ENCODE assay signal across 1 cellular context in the genomic region with DNA sequence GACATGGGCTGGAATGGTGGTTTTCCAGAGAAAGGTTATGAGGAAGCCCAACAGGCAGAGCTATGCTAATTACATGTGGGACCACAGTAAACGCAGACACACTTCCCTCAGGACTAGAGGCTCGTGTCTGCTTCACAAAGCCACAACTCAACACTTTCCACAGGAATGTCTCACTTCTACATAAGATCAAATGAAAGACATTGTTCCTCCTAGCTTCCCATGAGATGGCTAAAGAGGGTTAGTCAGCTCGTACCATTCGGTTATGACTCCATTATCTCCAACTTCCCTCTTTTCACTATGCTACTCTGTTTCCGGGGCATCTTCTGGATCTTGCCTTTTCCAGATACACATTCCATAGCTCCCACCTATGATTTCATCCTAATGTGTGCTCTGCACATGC.
TF ChIP-seq lines count a peak whose summit lies in the region.

No MANE protein-coding gene starts in this region.

TF ChIP-seq in K562, 482 proteins besides CTCF, POLR2A, EP300 and RAD21:
- TF ChIP-seq ZKSCAN3 (CRISPR knock-in tag; IDR thresholded peaks at IDR 0.05): no peak
- TF ChIP-seq ZNF778 (CRISPR knock-in tag; IDR thresholded peaks at IDR 0.05): no peak
- TF ChIP-seq TEAD1 (CRISPR knock-in tag; IDR thresholded peaks at IDR 0.05): 0 out of 4 replicates have a peak, but pooled peaks of 1 of the 2 experiments have one; percentile 27
- TF ChIP-seq ZNF143 (CRISPR knock-in tag; IDR thresholded peaks at IDR 0.05): 0 out of 2 replicates have a peak, but pooled peaks have one; percentile 26
- no peak for TF ChIP-seq ZNF785 (CRISPR knock-in tag; IDR thresholded peaks at IDR 0.05)
- no peak for TF ChIP-seq HEY1 (CRISPR knock-in tag; IDR thresholded peaks at IDR 0.05; ENCODE audit: borderline replicate concordance)
- TF ChIP-seq, protein P1, sequence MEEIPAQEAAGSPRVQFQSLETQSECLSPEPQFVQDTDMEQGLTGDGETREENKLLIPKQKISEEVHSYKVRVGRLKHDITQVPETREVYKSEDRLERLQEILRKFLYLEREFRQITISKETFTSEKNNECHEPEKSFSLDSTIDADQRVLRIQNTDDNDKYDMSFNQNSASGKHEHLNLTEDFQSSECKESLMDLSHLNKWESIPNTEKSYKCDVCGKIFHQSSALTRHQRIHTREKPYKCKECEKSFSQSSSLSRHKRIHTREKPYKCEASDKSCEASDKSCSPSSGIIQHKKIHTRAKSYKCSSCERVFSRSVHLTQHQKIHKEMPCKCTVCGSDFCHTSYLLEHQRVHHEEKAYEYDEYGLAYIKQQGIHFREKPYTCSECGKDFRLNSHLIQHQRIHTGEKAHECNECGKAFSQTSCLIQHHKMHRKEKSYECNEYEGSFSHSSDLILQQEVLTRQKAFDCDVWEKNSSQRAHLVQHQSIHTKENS (CRISPR knock-in tag; IDR thresholded peaks at IDR 0.05): no peak
- TF ChIP-seq, protein P2, sequence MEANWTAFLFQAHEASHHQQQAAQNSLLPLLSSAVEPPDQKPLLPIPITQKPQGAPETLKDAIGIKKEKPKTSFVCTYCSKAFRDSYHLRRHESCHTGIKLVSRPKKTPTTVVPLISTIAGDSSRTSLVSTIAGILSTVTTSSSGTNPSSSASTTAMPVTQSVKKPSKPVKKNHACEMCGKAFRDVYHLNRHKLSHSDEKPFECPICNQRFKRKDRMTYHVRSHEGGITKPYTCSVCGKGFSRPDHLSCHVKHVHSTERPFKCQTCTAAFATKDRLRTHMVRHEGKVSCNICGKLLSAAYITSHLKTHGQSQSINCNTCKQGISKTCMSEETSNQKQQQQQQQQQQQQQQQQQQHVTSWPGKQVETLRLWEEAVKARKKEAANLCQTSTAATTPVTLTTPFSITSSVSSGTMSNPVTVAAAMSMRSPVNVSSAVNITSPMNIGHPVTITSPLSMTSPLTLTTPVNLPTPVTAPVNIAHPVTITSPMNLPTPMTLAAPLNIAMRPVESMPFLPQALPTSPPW (CRISPR knock-in tag; IDR thresholded peaks at IDR 0.05): no peak
